1 cellular context compared by ENCODE assay signal in genomic region chr4:40998680-40999358, GRCh38.
TF ChIP-seq lines count a peak whose summit lies in the region.

No MANE protein-coding gene starts in this region.

TF ChIP-seq in H1, 55 proteins besides CTCF, POLR2A, EP300 and RAD21:
- TF ChIP-seq CHD7 (IDR thresholded peaks at IDR 0.05; ENCODE audit: insufficient replicate concordance, low read length) (no peak), POLR2AphosphoS5 (IDR thresholded peaks at IDR 0.05; ENCODE audit: low read depth, low read length) (no peak), TAF7 (optimal IDR thresholded peaks at IDR 0.05; ENCODE audit: borderline replicate concordance, low read depth, low read length) (no peak), RBBP5 (IDR thresholded peaks at IDR 0.05; ENCODE audit: borderline replicate concordance, low read depth, low read length) (no peak), BCL11A (IDR thresholded peaks at IDR 0.05; ENCODE audit: low read depth in 2 of 2, low read length in 2 of 2) (no peak), PHF8 (conservative IDR thresholded peaks at IDR 0.05; ENCODE audit: low read depth, low read length) (no peak), KDM4A (IDR thresholded peaks at IDR 0.05; ENCODE audit: low read depth, low read length, severe bottlenecking) (no peak), USF2 (IDR thresholded peaks at IDR 0.05; ENCODE audit: low read length) (no peak), NANOG (IDR thresholded peaks at IDR 0.05; ENCODE audit: insufficient read depth, low read depth, low read length, poor library complexity, severe bottlenecking) (no peak), SP1 (IDR thresholded peaks at IDR 0.05; ENCODE audit: low read depth, low read length) (no peak), TAF1 (IDR thresholded peaks at IDR 0.05; ENCODE audit: low read depth, low read length) (no peak), JUN (IDR thresholded peaks at IDR 0.05; ENCODE audit: low read depth, low read length) (no peak), ZNF274 (IDR thresholded peaks at IDR 0.05; ENCODE audit: borderline replicate concordance, extremely low read depth, low read length) (no peak)
TF ChIP-seq in H1: peak in this region for 0.
